8 cellular contexts compared by ENCODE assay signal in the genomic region with DNA sequence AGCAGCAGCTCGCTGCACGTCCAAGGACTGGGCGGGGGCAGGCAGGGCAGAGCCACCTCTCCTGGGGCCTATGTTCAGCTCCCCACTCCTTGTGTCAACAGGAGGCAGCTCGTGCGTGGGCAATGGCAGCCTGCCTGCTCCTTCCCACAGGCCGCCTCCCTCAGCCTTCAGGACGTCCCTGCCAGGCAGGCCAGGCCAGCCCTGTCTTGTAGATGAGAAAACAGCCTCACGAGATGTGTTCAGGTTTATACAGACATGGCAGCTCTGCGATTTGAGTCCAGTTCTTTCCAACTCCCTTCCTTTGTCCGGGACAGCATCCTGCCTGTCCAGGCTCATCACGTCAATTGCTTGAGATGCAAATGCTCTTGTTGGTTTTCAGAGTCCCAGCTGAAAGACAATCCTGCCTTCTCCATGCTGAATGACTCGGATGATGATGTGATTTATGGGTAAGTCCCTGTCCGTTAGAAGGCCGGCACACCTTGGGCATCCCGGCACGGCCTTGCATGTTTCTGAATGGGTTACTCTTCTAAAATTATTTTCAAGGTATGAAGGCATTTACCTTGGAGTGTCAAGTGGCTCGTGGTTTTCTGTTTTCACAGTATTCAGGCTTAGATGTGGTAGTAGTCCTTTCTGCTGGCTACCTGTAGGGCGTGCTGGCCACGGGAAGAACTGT. TPM values are rescaled to one million over a fixed set of nuclear protein-coding genes. Genes with fewer than 3 reads are reported as not detected.
DNase-seq lines count a peak whose midpoint lies in the region; ATAC-seq and TF ChIP-seq lines count a peak whose summit lies in the region.

No MANE protein-coding gene starts in this region.

- H3K4me3 ChIP-seq in coronary artery: peak overlapping the region; percentile 52
- H3K4me3 ChIP-seq in mesenchymal stem cell (ENCODE audit: insufficient read depth in 1 of 2, low read depth in 1 of 2, low read length in 2 of 2): peak overlapping the region in 1 of 2 experiments; percentile 60
- no peak overlapping the region for H3K4me3 ChIP-seq in transverse colon

- H2BK15ac ChIP-seq in mesenchymal stem cell (ENCODE audit: low read depth, poor library complexity, severe bottlenecking): no peak overlapping the region

- peaks cover 29% of the 10 kb centered on the region for H3K4me1 Mint-ChIP-seq in activated CD4-positive, alpha-beta T cell treated with anti-CD3 and anti-CD28 coated beads, Interleukin-2, amount 10 ng/mL, durations not matched to agents 24 days and 14 days
- no peaks in the 10 kb centered on the region for H3K4me1 Mint-ChIP-seq in stimulated activated memory B cell treated with anti-CD40 and anti-IgM and Interleukin-4, amounts not matched to agents 10 μg/mL and 1 μg/mL and 100 μg/mL, for 72 hours

- peaks cover 57 to 66% of the 10 kb centered on the region in 2 experiments for H3K36me3 ChIP-seq in mesenchymal stem cell (ENCODE audit: control insufficient read depth in 1 of 2, insufficient read depth in 2 of 2, low read depth in 1 of 2, low read length in 2 of 2)
- peaks cover 0 to 7% (median under 1%) of the 10 kb centered on the region in 4 donors for H3K36me3 ChIP-seq in transverse colon

- no peak overlapping the region for H4K91ac ChIP-seq in mesenchymal stem cell (ENCODE audit: low read length)

- no peak overlapping the region for H3K4ac ChIP-seq in mesenchymal stem cell (ENCODE audit: low read depth in 1 of 2, low read length in 2 of 2)

- no peak overlapping the region for H2AK5ac ChIP-seq in mesenchymal stem cell (ENCODE audit: low read length, severe bottlenecking)

- TF ChIP-seq EP300 in transverse colon (IDR thresholded peaks at IDR 0.05; ENCODE audit: low read depth): no peak

- no peaks in the 10 kb centered on the region for H3K9me3 Mint-ChIP-seq in activated CD4-positive, alpha-beta T cell treated with anti-CD3 and anti-CD28 coated beads, Interleukin-2, amount 10 ng/mL, durations not matched to agents 24 days and 14 days
- H3K9me3 Mint-ChIP-seq in stimulated activated memory B cell treated with anti-CD40 and anti-IgM and Interleukin-4, amounts not matched to agents 10 μg/mL and 1 μg/mL and 100 μg/mL, for 72 hours: no peaks in the 10 kb centered on the region

- peak overlapping the region in 1 of 2 experiments; percentile 72 for H3K14ac ChIP-seq in mesenchymal stem cell (ENCODE audit: low read length in 2 of 2)

- no peak overlapping the region for H2AFZ ChIP-seq in mesenchymal stem cell (ENCODE audit: low read depth, low read length)

- no peak overlapping the region for H4K8ac ChIP-seq in mesenchymal stem cell (ENCODE audit: low read length)

- no peak overlapping the region for H2BK120ac ChIP-seq in mesenchymal stem cell (ENCODE audit: low read depth, low read length)

- no peak for DNase-seq in activated CD4-positive, alpha-beta T cell treated with anti-CD3 and anti-CD28 coated beads, Interleukin-2, amount 10 ng/mL, durations not matched to agents 24 days and 14 days
- DNase-seq in activated CD4-positive, alpha-beta T cell treated with anti-CD3 and anti-CD28 coated beads, Interleukin-2, amount 50 U/mL, for 1 hour: no peak
- DNase-seq in coronary artery (ENCODE audit: low spot score) (peak; percentile 92), mesenchymal stem cell (no peak), transverse colon (peak; percentile 63), foreskin melanocyte (no peak)

- H3K23ac ChIP-seq in mesenchymal stem cell (ENCODE audit: low read length in 2 of 2): no peak overlapping the region

- H3K18ac ChIP-seq in mesenchymal stem cell (ENCODE audit: low read depth in 1 of 2, low read length in 2 of 2): peak overlapping the region in 1 of 2 experiments; percentile 37

- peak overlapping the region; percentile 70 to 90 for H3K27ac ChIP-seq in coronary artery
- H3K27ac ChIP-seq in mesenchymal stem cell (ENCODE audit: low read length, poor library complexity, severe bottlenecking): no peak overlapping the region
- peak overlapping the region; percentile 74 to 76 (median 75) for H3K27ac ChIP-seq in transverse colon

- H3K27me3 Mint-ChIP-seq in activated CD4-positive, alpha-beta T cell treated with anti-CD3 and anti-CD28 coated beads, Interleukin-2, amount 10 ng/mL, durations not matched to agents 24 days and 14 days: no peaks in the 10 kb centered on the region
- no peaks in the 10 kb centered on the region for H3K27me3 Mint-ChIP-seq in stimulated activated memory B cell treated with anti-CD40 and anti-IgM and Interleukin-4, amounts not matched to agents 10 μg/mL and 1 μg/mL and 100 μg/mL, for 72 hours

- no peak overlapping the region for H2BK5ac ChIP-seq in mesenchymal stem cell (ENCODE audit: low read depth, low read length, poor library complexity, severe bottlenecking)

- peaks cover 61% of the 10 kb centered on the region for H3K36me3 Mint-ChIP-seq in activated CD4-positive, alpha-beta T cell treated with anti-CD3 and anti-CD28 coated beads, Interleukin-2, amount 10 ng/mL, durations not matched to agents 24 days and 14 days (ENCODE audit: low read depth)
- peaks cover 48% of the 10 kb centered on the region for H3K36me3 Mint-ChIP-seq in stimulated activated memory B cell treated with anti-CD40 and anti-IgM and Interleukin-4, amounts not matched to agents 10 μg/mL and 1 μg/mL and 100 μg/mL, for 72 hours

- H3K79me1 ChIP-seq in mesenchymal stem cell (replicated peaks; ENCODE audit: low read length, poor library complexity, severe bottlenecking): peaks cover 24% of the 10 kb centered on the region

- peaks cover 4% of the 10 kb centered on the region for H3K4me1 ChIP-seq in mesenchymal stem cell (ENCODE audit: control insufficient read depth, insufficient read depth, low read depth, low read length)
- peaks cover 10 to 35% (median 26%) of the 10 kb centered on the region in 4 donors for H3K4me1 ChIP-seq in transverse colon

- in situ Hi-C loops in transverse colon (cut with MboI; ENCODE audit: low pct_ligation_motif_present in 1 of 4, low pct_unique_long_range_greater_than_20kb in 1 of 4, low sequenced_read_pairs in 3 of 4): no loop called here

- TF ChIP-seq CTCF in coronary artery (IDR thresholded peaks at IDR 0.05) (no peak), transverse colon (IDR thresholded peaks at IDR 0.05) (no peak)

- H3K9me3 ChIP-seq in mesenchymal stem cell (ENCODE audit: control insufficient read depth, low read length): no peaks in the 10 kb centered on the region
- no peaks in the 10 kb centered on the region for H3K9me3 ChIP-seq in transverse colon

- no peak for TF ChIP-seq POLR2A in transverse colon (IDR thresholded peaks at IDR 0.05)

- 94% methylated on average over 19 of the region's 19 CpGs for WGBS in mesenchymal stem cell
- 68 to 80% methylated on average over 2 to 18 of the region's 19 CpGs for WGBS in transverse colon (ENCODE audit: low coverage in 1 of 2), 2 donors

- no peak overlapping the region for H3K4me3 Mint-ChIP-seq in activated CD4-positive, alpha-beta T cell treated with anti-CD3 and anti-CD28 coated beads, Interleukin-2, amount 10 ng/mL, durations not matched to agents 24 days and 14 days
- no peak overlapping the region for H3K4me3 Mint-ChIP-seq in stimulated activated memory B cell treated with anti-CD40 and anti-IgM and Interleukin-4, amounts not matched to agents 10 μg/mL and 1 μg/mL and 100 μg/mL, for 72 hours

- H2BK12ac ChIP-seq in mesenchymal stem cell (ENCODE audit: low read length in 2 of 2): peak overlapping the region in 1 of 2 experiments; percentile 38

- peak overlapping the region; percentile 62 for H3K27ac Mint-ChIP-seq in activated CD4-positive, alpha-beta T cell treated with anti-CD3 and anti-CD28 coated beads, Interleukin-2, amount 10 ng/mL, durations not matched to agents 24 days and 14 days
- no peak overlapping the region for H3K27ac Mint-ChIP-seq in stimulated activated memory B cell treated with anti-CD40 and anti-IgM and Interleukin-4, amounts not matched to agents 10 μg/mL and 1 μg/mL and 100 μg/mL, for 72 hours

- H3K27me3 ChIP-seq in mesenchymal stem cell (ENCODE audit: control insufficient read depth in 1 of 2, insufficient read depth in 1 of 2, low read length in 2 of 2) (no peaks in the 10 kb centered on the region), transverse colon (no peaks in the 10 kb centered on the region)

- no peak overlapping the region for H3K4me2 ChIP-seq in mesenchymal stem cell (ENCODE audit: low read length, poor library complexity, severe bottlenecking)

- ATAC-seq in stimulated activated memory B cell treated with anti-CD40 and anti-IgM and Interleukin-4, amounts not matched to agents 10 μg/mL and 1 μg/mL and 100 μg/mL, for 72 hours: no peak
- ATAC-seq in GM19395 (IDR thresholded peaks at IDR 0.05; ENCODE audit: unreplicated experiment): no peak

- intact Hi-C loops in activated CD4-positive, alpha-beta T cell treated with anti-CD3 and anti-CD28 coated beads, Interleukin-2, amount 10 ng/mL, durations not matched to agents 24 days and 14 days (cut with micrococcal nuclease): no loop called here
- intact Hi-C loops in transverse colon (cut with DNase I; ENCODE audit: low total_unique reads): no loop called here

- H3K9ac ChIP-seq in mesenchymal stem cell (ENCODE audit: low read length): peak overlapping the region; percentile 77

RNA-seq across cellular contexts. Expression of a gene that starts 13.5 kb away (rescaled TPM):
- total RNA-seq in activated CD4-positive, alpha-beta T cell treated with anti-CD3 and anti-CD28 coated beads, Interleukin-2, amount 10 ng/mL, durations not matched to agents 24 days and 14 days: 103 and 110 TPM in 2 replicates
- polyA plus RNA-seq in mesenchymal stem cell (2013, experiment 1 of 2): 187 TPM
- polyA plus RNA-seq in mesenchymal stem cell (2013, experiment 2 of 2): 199 TPM
- total RNA-seq in transverse colon: 100 to 1,000 TPM in 2 of 4 donors, 10 to 100 TPM in 1, 1 to 10 TPM in 1; 2.8 to 104 (median 75.5) TPM

RNA-seq across cellular contexts. Expression of a gene that starts 18.8 kb away (rescaled TPM):
- 102 and 106 TPM in 2 replicates for total RNA-seq in activated CD4-positive, alpha-beta T cell treated with anti-CD3 and anti-CD28 coated beads, Interleukin-2, amount 10 ng/mL, durations not matched to agents 24 days and 14 days
- polyA plus RNA-seq in mesenchymal stem cell (2013, experiment 1 of 2): 2.1 TPM
- 2.3 TPM for polyA plus RNA-seq in mesenchymal stem cell (2013, experiment 2 of 2)
- 1 to 10 TPM; 2.4 to 6.4 (median 2.9) TPM for total RNA-seq in transverse colon

Comparison
In these comparisons a context has a peak if more than half of its experiments do, and no peak if none do; other contexts are left out.
1. DNase-seq: peak in coronary artery (single experiment) and transverse colon (single experiment); none in activated CD4-positive, alpha-beta T cell treated with anti-CD3 and anti-CD28 coated beads, Interleukin-2, amount 10 ng/mL, durations not matched to agents 24 days and 14 days (single experiment), activated CD4-positive, alpha-beta T cell treated with anti-CD3 and anti-CD28 coated beads, Interleukin-2, amount 50 U/mL, for 1 hour (single experiment), mesenchymal stem cell (single experiment) and foreskin melanocyte (single experiment).
2. RNA of a gene that starts 18.8 kb away (total RNA-seq): 102 to 106 TPM in activated CD4-positive, alpha-beta T cell treated with anti-CD3 and anti-CD28 coated beads, Interleukin-2, amount 10 ng/mL, durations not matched to agents 24 days and 14 days; 2.4 to 6.4 TPM in transverse colon; every median in the first group is over 10 times any median in the second.